Comparison of ENCODE assay signal across 1 cellular context in the genomic region with DNA sequence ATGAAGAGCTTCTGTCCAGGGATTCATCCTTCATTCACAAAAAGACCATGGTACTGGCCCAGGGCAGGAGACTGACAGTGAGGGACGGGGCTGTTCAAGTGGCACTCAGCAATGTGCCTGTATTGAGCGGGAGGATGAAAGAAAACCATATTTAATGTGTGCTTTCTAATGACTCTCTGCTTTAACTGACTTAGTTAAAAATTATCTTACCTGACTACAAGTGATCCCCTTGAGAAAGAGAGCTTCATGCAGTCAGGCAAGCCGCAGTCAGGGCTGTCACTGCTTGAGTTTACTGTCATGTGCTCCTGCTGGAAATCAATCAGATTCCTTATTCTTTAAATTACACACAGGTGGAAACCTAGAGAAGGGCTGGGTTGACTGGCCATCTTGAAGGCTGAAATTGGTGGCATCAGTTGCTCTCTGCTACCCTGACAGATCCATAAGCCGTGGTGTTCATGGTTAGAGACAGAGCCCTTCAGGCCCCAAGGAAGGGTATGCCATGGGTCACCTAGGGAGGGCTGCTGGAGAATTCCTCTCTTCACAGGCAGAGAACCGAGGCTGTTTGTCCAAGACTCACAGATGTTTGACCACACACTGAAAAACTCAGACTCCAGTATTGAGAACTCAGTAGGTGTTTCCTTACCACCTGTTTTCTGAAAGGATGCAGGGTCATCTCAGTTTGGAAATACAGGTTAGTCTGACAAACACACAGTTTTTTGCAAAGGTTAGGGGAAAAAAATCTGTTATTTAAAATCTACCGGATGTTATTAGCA.
TF ChIP-seq lines count a peak whose summit lies in the region.

No MANE protein-coding gene starts in this region.

TF ChIP-seq in HepG2, 621 proteins besides CTCF, POLR2A, EP300 and RAD21 (continued from another document):
- TF ChIP-seq, protein P1, sequence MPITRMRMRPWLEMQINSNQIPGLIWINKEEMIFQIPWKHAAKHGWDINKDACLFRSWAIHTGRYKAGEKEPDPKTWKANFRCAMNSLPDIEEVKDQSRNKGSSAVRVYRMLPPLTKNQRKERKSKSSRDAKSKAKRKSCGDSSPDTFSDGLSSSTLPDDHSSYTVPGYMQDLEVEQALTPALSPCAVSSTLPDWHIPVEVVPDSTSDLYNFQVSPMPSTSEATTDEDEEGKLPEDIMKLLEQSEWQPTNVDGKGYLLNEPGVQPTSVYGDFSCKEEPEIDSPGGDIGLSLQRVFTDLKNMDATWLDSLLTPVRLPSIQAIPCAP (CRISPR knock-in tag; IDR thresholded peaks at IDR 0.05; ENCODE audit: low read depth) = no peak
- no peak for TF ChIP-seq TARDBP (CRISPR knock-in tag; IDR thresholded peaks at IDR 0.05)
- TF ChIP-seq CCDC6 (CRISPR knock-in tag; IDR thresholded peaks at IDR 0.05) = no peak
- TF ChIP-seq TCF7L2 (IDR thresholded peaks at IDR 0.05; ENCODE audit: low read depth, low read length) = peak; percentile 70
- peak; percentile 34; the same call in 1 of the 2 replicates for TF ChIP-seq HDAC2 (CRISPR knock-in tag; IDR thresholded peaks at IDR 0.05)
- peak; percentile 46; the same call in 1 of the 2 replicates for TF ChIP-seq HMG20A (CRISPR knock-in tag; IDR thresholded peaks at IDR 0.05; ENCODE audit: borderline replicate concordance)
- TF ChIP-seq, protein P2, sequence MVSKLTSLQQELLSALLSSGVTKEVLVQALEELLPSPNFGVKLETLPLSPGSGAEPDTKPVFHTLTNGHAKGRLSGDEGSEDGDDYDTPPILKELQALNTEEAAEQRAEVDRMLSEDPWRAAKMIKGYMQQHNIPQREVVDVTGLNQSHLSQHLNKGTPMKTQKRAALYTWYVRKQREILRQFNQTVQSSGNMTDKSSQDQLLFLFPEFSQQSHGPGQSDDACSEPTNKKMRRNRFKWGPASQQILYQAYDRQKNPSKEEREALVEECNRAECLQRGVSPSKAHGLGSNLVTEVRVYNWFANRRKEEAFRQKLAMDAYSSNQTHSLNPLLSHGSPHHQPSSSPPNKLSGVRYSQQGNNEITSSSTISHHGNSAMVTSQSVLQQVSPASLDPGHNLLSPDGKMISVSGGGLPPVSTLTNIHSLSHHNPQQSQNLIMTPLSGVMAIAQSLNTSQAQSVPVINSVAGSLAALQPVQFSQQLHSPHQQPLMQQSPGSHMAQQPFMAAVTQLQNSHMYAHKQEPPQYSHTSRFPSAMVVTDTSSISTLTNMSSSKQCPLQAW (CRISPR knock-in tag; IDR thresholded peaks at IDR 0.05) = peak; percentile 49
- TF ChIP-seq HOXA3 (CRISPR knock-in tag; IDR thresholded peaks at IDR 0.05) = 0 out of 2 replicates have a peak, but pooled peaks have one; percentile 21
- TF ChIP-seq FOXA3 (CRISPR knock-in tag; IDR thresholded peaks at IDR 0.05) = peak; percentile 44
- TF ChIP-seq ZNF30 (CRISPR knock-in tag; IDR thresholded peaks at IDR 0.05) = no peak
- peak; percentile 87 for TF ChIP-seq RFX5 (IDR thresholded peaks at IDR 0.05; ENCODE audit: low read depth, low read length)
- TF ChIP-seq ZNF747 (CRISPR knock-in tag; IDR thresholded peaks at IDR 0.05; ENCODE audit: borderline replicate concordance) = peak; percentile 50; the same call in 1 of the 2 replicates
- 0 out of 2 replicates have a peak, but pooled peaks have one; percentile 18 for TF ChIP-seq MIER3 (CRISPR knock-in tag; IDR thresholded peaks at IDR 0.05; ENCODE audit: borderline replicate concordance)
- TF ChIP-seq ZFX (CRISPR knock-in tag; IDR thresholded peaks at IDR 0.05; ENCODE audit: low read depth) = peak; percentile 14; the same call in 1 of the 2 replicates
- TF ChIP-seq ZNF451 (CRISPR knock-in tag; IDR thresholded peaks at IDR 0.05) = no peak
- TF ChIP-seq, protein P3, sequence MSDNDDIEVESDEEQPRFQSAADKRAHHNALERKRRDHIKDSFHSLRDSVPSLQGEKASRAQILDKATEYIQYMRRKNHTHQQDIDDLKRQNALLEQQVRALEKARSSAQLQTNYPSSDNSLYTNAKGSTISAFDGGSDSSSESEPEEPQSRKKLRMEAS (IDR thresholded peaks at IDR 0.05) = 0 out of 2 replicates have a peak, but pooled peaks have one; percentile 34
- TF ChIP-seq ZMYM3 (CRISPR knock-in tag; IDR thresholded peaks at IDR 0.05) = no peak
- TF ChIP-seq, protein P4, sequence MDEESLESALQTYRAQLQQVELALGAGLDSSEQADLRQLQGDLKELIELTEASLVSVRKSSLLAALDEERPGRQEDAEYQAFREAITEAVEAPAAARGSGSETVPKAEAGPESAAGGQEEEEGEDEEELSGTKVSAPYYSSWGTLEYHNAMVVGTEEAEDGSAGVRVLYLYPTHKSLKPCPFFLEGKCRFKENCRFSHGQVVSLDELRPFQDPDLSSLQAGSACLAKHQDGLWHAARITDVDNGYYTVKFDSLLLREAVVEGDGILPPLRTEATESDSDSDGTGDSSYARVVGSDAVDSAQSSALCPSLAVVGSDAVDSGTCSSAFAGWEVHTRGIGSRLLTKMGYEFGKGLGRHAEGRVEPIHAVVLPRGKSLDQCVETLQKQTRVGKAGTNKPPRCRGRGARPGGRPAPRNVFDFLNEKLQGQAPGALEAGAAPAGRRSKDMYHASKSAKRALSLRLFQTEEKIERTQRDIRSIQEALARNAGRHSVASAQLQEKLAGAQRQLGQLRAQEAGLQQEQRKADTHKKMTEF (CRISPR knock-in tag; IDR thresholded peaks at IDR 0.05) = peak; percentile 33; the same call in 1 of the 2 replicates
- TF ChIP-seq MYNN (CRISPR knock-in tag; IDR thresholded peaks at IDR 0.05; ENCODE audit: low read depth) = no peak
- TF ChIP-seq, protein P5, sequence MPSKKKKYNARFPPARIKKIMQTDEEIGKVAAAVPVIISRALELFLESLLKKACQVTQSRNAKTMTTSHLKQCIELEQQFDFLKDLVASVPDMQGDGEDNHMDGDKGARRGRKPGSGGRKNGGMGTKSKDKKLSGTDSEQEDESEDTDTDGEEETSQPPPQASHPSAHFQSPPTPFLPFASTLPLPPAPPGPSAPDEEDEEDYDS (CRISPR knock-in tag; IDR thresholded peaks at IDR 0.05) = 0 out of 2 replicates have a peak, but pooled peaks have one; percentile 28
- TF ChIP-seq, protein P6, sequence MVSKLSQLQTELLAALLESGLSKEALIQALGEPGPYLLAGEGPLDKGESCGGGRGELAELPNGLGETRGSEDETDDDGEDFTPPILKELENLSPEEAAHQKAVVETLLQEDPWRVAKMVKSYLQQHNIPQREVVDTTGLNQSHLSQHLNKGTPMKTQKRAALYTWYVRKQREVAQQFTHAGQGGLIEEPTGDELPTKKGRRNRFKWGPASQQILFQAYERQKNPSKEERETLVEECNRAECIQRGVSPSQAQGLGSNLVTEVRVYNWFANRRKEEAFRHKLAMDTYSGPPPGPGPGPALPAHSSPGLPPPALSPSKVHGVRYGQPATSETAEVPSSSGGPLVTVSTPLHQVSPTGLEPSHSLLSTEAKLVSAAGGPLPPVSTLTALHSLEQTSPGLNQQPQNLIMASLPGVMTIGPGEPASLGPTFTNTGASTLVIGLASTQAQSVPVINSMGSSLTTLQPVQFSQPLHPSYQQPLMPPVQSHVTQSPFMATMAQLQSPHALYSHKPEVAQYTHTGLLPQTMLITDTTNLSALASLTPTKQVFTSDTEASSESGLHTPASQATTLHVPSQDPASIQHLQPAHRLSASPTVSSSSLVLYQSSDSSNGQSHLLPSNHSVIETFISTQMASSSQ (IDR thresholded peaks at IDR 0.05; ENCODE audit: low read depth) = peak; percentile 83
- TF ChIP-seq, protein P6 (CRISPR knock-in tag; IDR thresholded peaks at IDR 0.05; ENCODE audit: borderline replicate concordance) = peak; percentile 82; the same call in 1 of the 2 replicates
- TF ChIP-seq, protein P7, sequence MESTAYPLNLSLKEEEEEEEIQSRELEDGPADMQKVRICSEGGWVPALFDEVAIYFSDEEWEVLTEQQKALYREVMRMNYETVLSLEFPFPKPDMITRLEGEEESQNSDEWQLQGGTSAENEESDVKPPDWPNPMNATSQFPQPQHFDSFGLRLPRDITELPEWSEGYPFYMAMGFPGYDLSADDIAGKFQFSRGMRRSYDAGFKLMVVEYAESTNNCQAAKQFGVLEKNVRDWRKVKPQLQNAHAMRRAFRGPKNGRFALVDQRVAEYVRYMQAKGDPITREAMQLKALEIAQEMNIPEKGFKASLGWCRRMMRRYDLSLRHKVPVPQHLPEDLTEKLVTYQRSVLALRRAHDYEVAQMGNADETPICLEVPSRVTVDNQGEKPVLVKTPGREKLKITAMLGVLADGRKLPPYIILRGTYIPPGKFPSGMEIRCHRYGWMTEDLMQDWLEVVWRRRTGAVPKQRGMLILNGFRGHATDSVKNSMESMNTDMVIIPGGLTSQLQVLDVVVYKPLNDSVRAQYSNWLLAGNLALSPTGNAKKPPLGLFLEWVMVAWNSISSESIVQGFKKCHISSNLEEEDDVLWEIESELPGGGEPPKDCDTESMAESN (CRISPR knock-in tag; conservative IDR thresholded peaks at IDR 0.05) = 0 out of 2 replicates have a peak, but pooled peaks have one; percentile 24
- peak; percentile 39 for TF ChIP-seq ZEB1 (IDR thresholded peaks at IDR 0.05; ENCODE audit: insufficient replicate concordance, low read depth)
- peak; percentile 37 for TF ChIP-seq RBM22 (optimal IDR thresholded peaks at IDR 0.05; ENCODE audit: low read length)
- TF ChIP-seq, protein P8, sequence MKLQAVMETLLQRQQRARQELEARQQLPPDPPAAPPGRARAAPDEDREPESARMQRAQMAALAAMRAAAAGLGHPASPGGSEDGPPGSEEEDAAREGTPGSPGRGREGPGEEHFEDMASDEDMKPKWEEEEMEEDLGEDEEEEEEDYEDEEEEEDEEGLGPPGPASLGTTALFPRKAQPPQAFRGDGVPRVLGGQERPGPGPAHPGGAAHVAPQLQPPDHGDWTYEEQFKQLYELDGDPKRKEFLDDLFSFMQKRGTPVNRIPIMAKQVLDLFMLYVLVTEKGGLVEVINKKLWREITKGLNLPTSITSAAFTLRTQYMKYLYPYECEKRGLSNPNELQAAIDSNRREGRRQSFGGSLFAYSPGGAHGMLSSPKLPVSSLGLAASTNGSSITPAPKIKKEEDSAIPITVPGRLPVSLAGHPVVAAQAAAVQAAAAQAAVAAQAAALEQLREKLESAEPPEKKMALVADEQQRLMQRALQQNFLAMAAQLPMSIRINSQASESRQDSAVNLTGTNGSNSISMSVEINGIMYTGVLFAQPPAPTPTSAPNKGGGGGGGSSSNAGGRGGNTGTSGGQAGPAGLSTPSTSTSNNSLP (IDR thresholded peaks at IDR 0.05; ENCODE audit: low read depth, low read length) = 0 out of 2 replicates have a peak, but pooled peaks have one; percentile 11
- TF ChIP-seq MED1 (CRISPR knock-in tag; IDR thresholded peaks at IDR 0.05) = peak; percentile 15; the same call in 1 of the 2 replicates
- TF ChIP-seq, protein P9, sequence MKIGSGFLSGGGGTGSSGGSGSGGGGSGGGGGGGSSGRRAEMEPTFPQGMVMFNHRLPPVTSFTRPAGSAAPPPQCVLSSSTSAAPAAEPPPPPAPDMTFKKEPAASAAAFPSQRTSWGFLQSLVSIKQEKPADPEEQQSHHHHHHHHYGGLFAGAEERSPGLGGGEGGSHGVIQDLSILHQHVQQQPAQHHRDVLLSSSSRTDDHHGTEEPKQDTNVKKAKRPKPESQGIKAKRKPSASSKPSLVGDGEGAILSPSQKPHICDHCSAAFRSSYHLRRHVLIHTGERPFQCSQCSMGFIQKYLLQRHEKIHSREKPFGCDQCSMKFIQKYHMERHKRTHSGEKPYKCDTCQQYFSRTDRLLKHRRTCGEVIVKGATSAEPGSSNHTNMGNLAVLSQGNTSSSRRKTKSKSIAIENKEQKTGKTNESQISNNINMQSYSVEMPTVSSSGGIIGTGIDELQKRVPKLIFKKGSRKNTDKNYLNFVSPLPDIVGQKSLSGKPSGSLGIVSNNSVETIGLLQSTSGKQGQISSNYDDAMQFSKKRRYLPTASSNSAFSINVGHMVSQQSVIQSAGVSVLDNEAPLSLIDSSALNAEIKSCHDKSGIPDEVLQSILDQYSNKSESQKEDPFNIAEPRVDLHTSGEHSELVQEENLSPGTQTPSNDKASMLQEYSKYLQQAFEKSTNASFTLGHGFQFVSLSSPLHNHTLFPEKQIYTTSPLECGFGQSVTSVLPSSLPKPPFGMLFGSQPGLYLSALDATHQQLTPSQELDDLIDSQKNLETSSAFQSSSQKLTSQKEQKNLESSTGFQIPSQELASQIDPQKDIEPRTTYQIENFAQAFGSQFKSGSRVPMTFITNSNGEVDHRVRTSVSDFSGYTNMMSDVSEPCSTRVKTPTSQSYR (CRISPR knock-in tag; IDR thresholded peaks at IDR 0.05; ENCODE audit: borderline replicate concordance) = 0 out of 2 replicates have a peak, but pooled peaks have one; percentile 5
- 0 out of 2 replicates have a peak, but pooled peaks have one; percentile 34 for TF ChIP-seq MEIS1 (CRISPR knock-in tag; IDR thresholded peaks at IDR 0.05; ENCODE audit: borderline replicate concordance)
TF ChIP-seq in HepG2: peak in this region for 55.
